In genomic region chr17:64712557-64713351, GRCh38 we compare ENCODE assay signal across 2 cellular contexts.
A peak's percentile ranks its signal among the peaks of the same experiment; 100 is the strongest.
TF ChIP-seq lines count a peak whose summit lies in the region.

No MANE protein-coding gene starts in this region.

TF ChIP-seq in GM12878, 131 proteins besides CTCF, POLR2A, EP300 and RAD21:
- peak; percentile 29 for TF ChIP-seq RUNX3 (IDR thresholded peaks at IDR 0.05; ENCODE audit: low read length)

TF ChIP-seq in HepG2, 621 proteins besides CTCF, POLR2A, EP300 and RAD21:
- TF ChIP-seq GATAD2A (CRISPR knock-in tag; IDR thresholded peaks at IDR 0.05), result 0 out of 2 replicates have a peak, but pooled peaks have one; percentile 14
- peak; percentile 5; the same call in 1 of the 2 replicates for TF ChIP-seq FOSL2 (CRISPR knock-in tag; IDR thresholded peaks at IDR 0.05)
- TF ChIP-seq STAG1 (CRISPR knock-in tag; IDR thresholded peaks at IDR 0.05), result peak; percentile 16; the same call in 1 of the 2 replicates
- TF ChIP-seq ELF3 (CRISPR knock-in tag; IDR thresholded peaks at IDR 0.05), result 0 out of 2 replicates have a peak, but pooled peaks have one; percentile 17
- 0 out of 2 replicates have a peak, but pooled peaks have one; percentile 30 for TF ChIP-seq FOXO1 (CRISPR knock-in tag; IDR thresholded peaks at IDR 0.05)
- TF ChIP-seq SMC3 (IDR thresholded peaks at IDR 0.05; ENCODE audit: low read length), result peak; percentile 15; the same call in 1 of the 2 replicates
- TF ChIP-seq, protein P1, sequence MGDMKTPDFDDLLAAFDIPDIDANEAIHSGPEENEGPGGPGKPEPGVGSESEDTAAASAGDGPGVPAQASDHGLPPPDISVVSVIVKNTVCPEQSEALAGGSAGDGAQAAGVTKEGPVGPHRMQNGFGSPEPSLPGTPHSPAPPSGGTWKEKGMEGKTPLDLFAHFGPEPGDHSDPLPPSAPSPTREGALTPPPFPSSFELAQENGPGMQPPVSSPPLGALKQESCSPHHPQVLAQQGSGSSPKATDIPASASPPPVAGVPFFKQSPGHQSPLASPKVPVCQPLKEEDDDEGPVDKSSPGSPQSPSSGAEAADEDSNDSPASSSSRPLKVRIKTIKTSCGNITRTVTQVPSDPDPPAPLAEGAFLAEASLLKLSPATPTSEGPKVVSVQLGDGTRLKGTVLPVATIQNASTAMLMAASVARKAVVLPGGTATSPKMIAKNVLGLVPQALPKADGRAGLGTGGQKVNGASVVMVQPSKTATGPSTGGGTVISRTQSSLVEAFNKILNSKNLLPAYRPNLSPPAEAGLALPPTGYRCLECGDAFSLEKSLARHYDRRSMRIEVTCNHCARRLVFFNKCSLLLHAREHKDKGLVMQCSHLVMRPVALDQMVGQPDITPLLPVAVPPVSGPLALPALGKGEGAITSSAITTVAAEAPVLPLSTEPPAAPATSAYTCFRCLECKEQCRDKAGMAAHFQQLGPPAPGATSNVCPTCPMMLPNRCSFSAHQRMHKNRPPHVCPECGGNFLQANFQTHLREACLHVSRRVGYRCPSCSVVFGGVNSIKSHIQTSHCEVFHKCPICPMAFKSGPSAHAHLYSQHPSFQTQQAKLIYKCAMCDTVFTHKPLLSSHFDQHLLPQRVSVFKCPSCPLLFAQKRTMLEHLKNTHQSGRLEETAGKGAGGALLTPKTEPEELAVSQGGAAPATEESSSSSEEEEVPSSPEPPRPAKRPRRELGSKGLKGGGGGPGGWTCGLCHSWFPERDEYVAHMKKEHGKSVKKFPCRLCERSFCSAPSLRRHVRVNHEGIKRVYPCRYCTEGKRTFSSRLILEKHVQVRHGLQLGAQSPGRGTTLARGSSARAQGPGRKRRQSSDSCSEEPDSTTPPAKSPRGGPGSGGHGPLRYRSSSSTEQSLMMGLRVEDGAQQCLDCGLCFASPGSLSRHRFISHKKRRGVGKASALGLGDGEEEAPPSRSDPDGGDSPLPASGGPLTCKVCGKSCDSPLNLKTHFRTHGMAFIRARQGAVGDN (CRISPR knock-in tag; IDR thresholded peaks at IDR 0.05), result peak; percentile 33; the same call in 1 of the 2 replicates
